23 cellular contexts compared by ENCODE assay signal in the genomic region with DNA sequence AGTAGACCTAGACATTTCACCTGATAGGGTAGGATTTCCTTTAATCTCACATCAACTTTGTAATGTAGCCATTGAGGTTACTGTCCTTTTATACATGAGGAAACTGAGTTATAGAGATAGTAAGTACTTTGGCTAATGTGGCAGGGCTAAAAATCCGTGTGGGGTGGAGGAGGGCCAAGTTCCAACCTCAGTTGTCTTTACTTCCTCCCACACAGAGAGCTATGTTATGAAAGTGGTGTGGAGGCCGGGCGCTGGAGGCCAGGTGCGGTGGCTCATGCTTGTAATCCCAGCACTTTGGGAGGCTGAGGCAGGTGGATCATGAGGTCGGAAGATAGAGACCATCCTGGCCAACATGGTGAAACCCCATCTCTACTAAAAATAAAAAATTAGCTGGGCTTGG.
"Had no signal": no experiment of that assay in that cellular context is flagged by ENCODE, and none has a peak within 500 bp of the region (broad histone marks: within the 10 kb centered on the region; RNA-seq: fewer than 3 reads in every experiment).

No MANE protein-coding gene starts in this region.

- H3K27ac Mint-ChIP-seq: activated CD4-positive, alpha-beta memory T cell treated with anti-CD3 and anti-CD28 coated beads for 36 hours; activated naive CD4-positive, alpha-beta T cell treated with anti-CD3 and anti-CD28 coated beads, Interleukin-2, amount 50 U/mL, for 24 hours; activated T-helper 1 cell treated with anti-CD3 and anti-CD28 coated beads, Interleukin-12 subunit alpha, Interleukin-12 subunit beta, Interleukin-2, Interleukin-4 antibody, amounts not matched to agents 30 ng/mL and 10 ng/mL and 1 ng/mL, durations not matched to agents 14 hours and 24 hours and 36 hours; endodermal cell; naive thymus-derived CD4-positive, alpha-beta T cell; stimulated activated effector memory CD8-positive, alpha-beta T cell treated with anti-CD3 and anti-CD28 coated beads, Interleukin-12 subunit alpha, Interleukin-12 subunit beta, amount 100 ng/mL, for 72 hours had no signal

- FAIRE-seq: small intestine had no signal

- H3K36me3 Mint-ChIP-seq: activated CD4-positive, alpha-beta memory T cell treated with anti-CD3 and anti-CD28 coated beads for 36 hours; activated naive CD4-positive, alpha-beta T cell treated with anti-CD3 and anti-CD28 coated beads, Interleukin-2, amount 50 U/mL, for 24 hours; stimulated activated effector memory CD8-positive, alpha-beta T cell treated with anti-CD3 and anti-CD28 coated beads, Interleukin-12 subunit alpha, Interleukin-12 subunit beta, amount 100 ng/mL, for 72 hours had no signal

- H3K4me3 ChIP-seq: body of pancreas, cardiac muscle cell, heart left ventricle, transverse colon, vagina had no signal

- H3K9me3 Mint-ChIP-seq: activated CD4-positive, alpha-beta memory T cell treated with anti-CD3 and anti-CD28 coated beads for 36 hours; activated naive CD4-positive, alpha-beta T cell treated with anti-CD3 and anti-CD28 coated beads, Interleukin-2, amount 50 U/mL, for 24 hours; endodermal cell; stimulated activated effector memory CD8-positive, alpha-beta T cell treated with anti-CD3 and anti-CD28 coated beads, Interleukin-12 subunit alpha, Interleukin-12 subunit beta, amount 100 ng/mL, for 72 hours had no signal

- H3K9me3 ChIP-seq: body of pancreas, heart left ventricle, transverse colon, vagina had no signal

- H3K27ac ChIP-seq: body of pancreas, cardiac muscle cell, heart left ventricle, transverse colon, vagina had no signal

- H3K4me3 Mint-ChIP-seq: activated CD4-positive, alpha-beta memory T cell treated with anti-CD3 and anti-CD28 coated beads for 36 hours; activated naive CD4-positive, alpha-beta T cell treated with anti-CD3 and anti-CD28 coated beads, Interleukin-2, amount 50 U/mL, for 24 hours; activated T-helper 1 cell treated with anti-CD3 and anti-CD28 coated beads, Interleukin-12 subunit alpha, Interleukin-12 subunit beta, Interleukin-2, Interleukin-4 antibody, amounts not matched to agents 30 ng/mL and 10 ng/mL and 1 ng/mL, durations not matched to agents 14 hours and 24 hours and 36 hours; endodermal cell; naive thymus-derived CD4-positive, alpha-beta T cell; neural crest cell; stimulated activated effector memory CD8-positive, alpha-beta T cell treated with anti-CD3 and anti-CD28 coated beads, Interleukin-12 subunit alpha, Interleukin-12 subunit beta, amount 100 ng/mL, for 72 hours had no signal

- H3K27me3 ChIP-seq: body of pancreas, cardiac muscle cell, heart left ventricle, transverse colon, vagina had no signal

- DNase-seq: activated CD4-positive, alpha-beta memory T cell treated with anti-CD3 and anti-CD28 coated beads for 36 hours; activated CD4-positive, alpha-beta T cell treated with anti-CD3 and anti-CD28 coated beads for 1 hour; activated gamma-delta T cell; anterior cingulate cortex; body of pancreas; cortex of kidney; endodermal cell; heart left ventricle; islet precursor cell; left cardiac atrium; mesenchymal stem cell; naive thymus-derived CD4-positive, alpha-beta T cell; occipital lobe; small intestine; stimulated activated CD4-positive, alpha-beta T cell treated with anti-CD3 and anti-CD28 coated beads, Interleukin-2, amount 100 ng/mL, for 24 hours; transverse colon had no signal

- ATAC-seq: body of pancreas; heart left ventricle; left cardiac atrium; naive thymus-derived CD4-positive, alpha-beta T cell; sciatic nerve; stimulated activated effector memory CD8-positive, alpha-beta T cell treated with anti-CD3 and anti-CD28 coated beads, Interleukin-12 subunit alpha, Interleukin-12 subunit beta, amount 100 ng/mL, for 72 hours had no signal

- H3K4me1 ChIP-seq: body of pancreas, vagina had no signal

- H3K27me3 Mint-ChIP-seq: activated naive CD4-positive, alpha-beta T cell treated with anti-CD3 and anti-CD28 coated beads, Interleukin-2, amount 50 U/mL, for 24 hours had no signal

- H3K36me3 ChIP-seq: heart left ventricle, transverse colon, vagina had no signal
